In the genomic region with DNA sequence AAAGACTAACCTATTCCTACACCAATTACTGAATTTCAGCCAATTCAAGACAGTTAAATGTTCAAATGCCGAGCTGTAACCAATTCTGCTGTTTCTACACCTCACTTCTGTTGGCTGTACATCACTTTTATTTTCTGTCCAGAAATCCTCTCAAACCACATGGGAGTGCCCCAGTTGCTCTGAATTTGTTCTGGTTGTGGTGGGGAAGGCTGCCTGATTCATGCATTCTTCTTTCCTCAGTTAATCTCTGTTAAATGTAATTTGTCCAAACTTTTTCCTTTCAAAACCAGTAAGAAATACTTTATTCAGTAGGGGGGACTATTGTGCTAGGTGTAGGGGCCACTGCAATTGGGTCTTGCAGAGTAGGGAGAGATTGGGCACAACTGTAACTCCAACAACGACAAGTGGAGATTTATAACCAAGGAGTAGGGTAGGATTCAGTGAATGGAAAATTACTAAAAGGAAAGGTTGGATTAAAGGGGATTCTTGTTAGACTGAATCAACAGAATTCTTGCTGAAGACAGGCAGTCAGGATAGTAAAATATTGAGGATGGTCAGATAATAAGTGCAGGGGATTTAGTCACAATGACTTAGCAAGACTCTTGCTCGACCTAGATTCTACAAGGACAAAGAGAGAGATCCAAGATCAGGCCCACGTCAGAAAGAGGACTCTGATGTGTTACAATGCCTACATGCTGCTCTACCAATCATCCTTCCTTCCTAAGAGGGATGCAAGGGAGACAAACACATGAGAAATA, we compare ENCODE assay signal across 28 cellular contexts.
"Had no signal": no experiment of that assay in that cellular context is flagged by ENCODE, and none has a peak within 500 bp of the region (broad histone marks: within the 10 kb centered on the region; RNA-seq: fewer than 3 reads in every experiment).

No MANE protein-coding gene starts in this region.

- DNase-seq: activated B cell treated with CpG ODN at 0.5 μM for 24 hours; activated CD4-positive, alpha-beta T cell treated with anti-CD3 and anti-CD28 coated beads for 1 hour; activated CD4-positive, alpha-beta T cell treated with anti-CD3 and anti-CD28 coated beads, Interleukin-2, amount 10 ng/mL, durations not matched to agents 24 days and 14 days; activated CD4-positive, alpha-beta T cell treated with anti-CD3 and anti-CD28 coated beads, Interleukin-2, amount 50 U/mL, for 48 hours; activated CD8-positive, alpha-beta memory T cell treated with anti-CD3 and anti-CD28 coated beads, Interleukin-2, amount 10 ng/mL, durations not matched to agents 7 days and 5 days; activated effector memory CD4-positive, alpha-beta T cell treated with Interleukin-2 at 50 U/mL for 16 hours; activated naive CD4-positive, alpha-beta T cell treated with Interleukin-2 at 50 U/mL for 16 hours; activated naive CD8-positive, alpha-beta T cell treated with anti-CD3 and anti-CD28 coated beads, Interleukin-2, amount 50 U/mL, for 24 hours; activated T-cell treated with anti-CD3 and anti-CD28 coated beads, Interleukin-2, amount 50 U/mL, for 24 hours; amygdala; body of pancreas; central memory CD4-positive, alpha-beta T cell; MM.1S; NCI-H1105; NCI-H1436; NCI-H187; NCI-H2081; NCI-H510A treated with DMSO at 0.1 percent for 48 hours; NCI-H69; PC-9; SIG-M5; T-cell; T-helper 2 cell; T1000 had no signal

- ATAC-seq: activated CD8-positive, alpha-beta memory T cell treated with anti-CD3 and anti-CD28 coated beads, Interleukin-2, amount 10 ng/mL, durations not matched to agents 7 days and 5 days; activated naive CD4-positive, alpha-beta T cell treated with anti-CD3 and anti-CD28 coated beads, Interleukin-2, amount 50 U/mL, for 72 hours; activated naive CD8-positive, alpha-beta T cell treated with anti-CD3 and anti-CD28 coated beads, Interleukin-2, amount 50 U/mL, for 24 hours; body of pancreas; T-cell had no signal

- H3K27ac ChIP-seq: body of pancreas, PC-9, SK-N-MC had no signal

- H3K27me3 ChIP-seq: body of pancreas had no signal

- H3K9me3 ChIP-seq: body of pancreas had no signal

- H3K4me1 ChIP-seq: body of pancreas had no signal

- FAIRE-seq: bronchial epithelial cell, TTC549 had no signal

- H3K4me3 ChIP-seq: body of pancreas, PC-9, SK-N-MC had no signal
